8 cellular contexts compared by ENCODE assay signal in the genomic region with DNA sequence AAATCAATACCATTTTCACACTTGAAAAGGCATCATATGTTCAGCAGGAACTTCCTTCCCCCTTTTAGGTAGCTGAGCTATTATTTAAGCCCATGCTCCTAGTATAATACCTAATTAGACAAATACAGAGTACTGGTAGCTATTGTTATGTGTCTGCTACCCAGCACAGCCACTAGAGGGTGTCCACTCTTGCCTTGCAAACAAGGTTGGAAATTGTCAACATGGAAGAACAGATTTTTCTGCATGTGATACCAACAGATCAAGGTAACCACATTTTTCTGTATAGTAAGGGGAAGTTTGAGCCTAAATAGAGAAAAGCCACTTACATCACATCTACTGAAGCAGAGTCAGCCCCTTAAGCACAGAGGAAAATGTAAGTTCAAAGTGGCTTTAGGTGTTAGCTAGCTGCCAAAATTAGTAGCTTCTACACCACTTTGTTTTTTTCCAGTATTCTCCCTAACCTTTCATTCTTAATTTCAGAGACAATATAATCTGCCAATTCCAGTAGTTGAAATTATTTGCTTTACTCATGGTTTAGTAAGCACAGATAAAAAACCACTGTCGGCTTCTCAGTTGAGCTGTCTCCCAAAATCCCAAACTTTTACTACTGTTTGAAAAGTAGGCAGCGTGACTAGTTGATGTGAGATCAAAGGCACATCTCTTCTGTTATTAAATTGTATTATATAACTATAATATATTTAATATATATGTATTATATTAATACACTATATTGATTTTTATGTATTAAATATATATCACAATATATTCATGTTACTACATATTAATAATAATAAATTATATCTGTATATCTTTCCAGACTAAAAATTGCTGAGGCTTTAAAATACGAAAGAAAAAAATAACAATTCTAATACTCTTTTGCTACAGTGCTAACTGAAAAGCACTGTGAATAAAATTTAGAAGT. TPM values are rescaled to one million over a fixed set of nuclear protein-coding genes. Genes with fewer than 3 reads are reported as not detected.
DNase-seq lines count a peak whose midpoint lies in the region; ATAC-seq, FAIRE-seq and TF ChIP-seq lines count a peak whose summit lies in the region.

No MANE protein-coding gene starts in this region.

- peak; percentile 58 for FAIRE-seq in A204.1 (lab: Jason Lieb, UNC)

- CTCF ChIA-PET in HEK293T (lab: Yijun Ruan, JAX), result interaction anchor here (0.5 to 1.7 kb wide), 26 partner anchors 9 to 422 kb away, joined by 3 to 22 read pairs (median 4); no protein-coding TSS in a partner anchor
- CTCF ChIA-PET in T-cell (lab: Charles Lee), result interaction anchor here (0.5 to 2.4 kb wide), 19 partner anchors 10 to 646 kb away, joined by 3 to 28 read pairs (median 3); no protein-coding TSS in a partner anchor

- H3K4me3 Mint-ChIP-seq in T-cell, result no peak overlapping the region

- H3K27ac Mint-ChIP-seq in T-cell, result no peak overlapping the region

- DNase-seq in GM12864 (ENCODE audit: low read depth) (peak; percentile 50), HEK293T (ENCODE audit: extremely low spot score) (peak; percentile 65), T-cell (peak in 29 of 34 experiments; percentile 6 to 47 (median 26)), caudate nucleus (lab: John Stamatoyannopoulos, UW) (peak in 35 of 61 donors; percentile 0 to 64 (median 18)), left colon (peak; percentile 29 to 56)
- DNase-seq in stimulated activated CD8-positive, alpha-beta memory T cell treated with anti-CD3 and anti-CD28 coated beads, Interleukin-12 subunit alpha, Interleukin-12 subunit beta, amount 100 ng/mL, for 1 hour (ENCODE audit: low read depth), result peak; percentile 5

- H3K36me3 ChIP-seq in Loucy (ENCODE audit: insufficient read depth, low read length), result no peaks in the 10 kb centered on the region

- H3K27ac ChIP-seq in caudate nucleus (ENCODE audit: low read depth, low read length), result no peak overlapping the region

- no peaks in the 10 kb centered on the region for H3K9me2 ChIP-seq in Loucy (replicated peaks; ENCODE audit: low read depth, low read length)

- no peaks in the 10 kb centered on the region for H3K4me1 ChIP-seq in Loucy (ENCODE audit: insufficient read depth, low read length, poor library complexity, severe bottlenecking)

- H3K4me3 ChIP-seq in GM12864 (ENCODE audit: low read depth, low read length) (no peak overlapping the region), Loucy (ENCODE audit: low read length, poor library complexity, severe bottlenecking) (no peak overlapping the region)

- no peaks in the 10 kb centered on the region for H3K79me2 ChIP-seq in Loucy (ENCODE audit: insufficient read depth, low read length)

- H3K4me1 Mint-ChIP-seq in T-cell, result no peaks in the 10 kb centered on the region

- POLR2A ChIA-PET in HEK293T (lab: Yijun Ruan, JAX) (interaction anchor here (2.0 kb wide), 1 partner anchor 98 kb away, joined by 7 read pairs; the partner anchor contains the start of gene TMEM184C), T-cell (lab: Charles Lee) (no interaction called here)

- H3K9ac ChIP-seq in Loucy (ENCODE audit: low read depth, low read length, poor library complexity, severe bottlenecking), result no peak overlapping the region

- ATAC-seq in T-cell (replicated peaks in 1 of 4), result peak in 1 of 4 experiments; percentile 64
- peak; percentile 62 for ATAC-seq in left colon

- no peaks in the 10 kb centered on the region for H4K20me1 ChIP-seq in Loucy (ENCODE audit: insufficient read depth, low read length, poor library complexity, severe bottlenecking)

- TF ChIP-seq CTCF in GM12864 (IDR thresholded peaks at IDR 0.05; ENCODE audit: low read depth, low read length, missing control alignments) (peak; percentile 95), Loucy (conservative IDR thresholded peaks at IDR 0.05; ENCODE audit: low read length) (peak; percentile 99)

- H3K36me3 Mint-ChIP-seq in T-cell, result no peaks in the 10 kb centered on the region

- H3K27me3 ChIP-seq in Loucy (ENCODE audit: insufficient read depth, low read length, poor library complexity, severe bottlenecking), result no peaks in the 10 kb centered on the region

- H3F3A ChIP-seq in Loucy (ENCODE audit: low read depth), result no peaks in the 10 kb centered on the region

- H3K27me3 Mint-ChIP-seq in T-cell, result peaks cover 7 to 24% of the 10 kb centered on the region in 2 donors

- no peaks in the 10 kb centered on the region for H3K9me3 ChIP-seq in Loucy (ENCODE audit: insufficient read depth, low read depth, low read length)

- H2AFZ ChIP-seq in Loucy (ENCODE audit: low read length), result peak overlapping the region; percentile 42; the same call in 1 of the 2 replicates

- no peaks in the 10 kb centered on the region for H3K9me3 Mint-ChIP-seq in T-cell

- intact Hi-C loops in left colon (cut with DNase I, micrococcal nuclease), result no loop called here

- H3K4me2 ChIP-seq in Loucy (ENCODE audit: low read depth, low read length, poor library complexity, severe bottlenecking), result no peak overlapping the region

TF ChIP-seq in HEK293T, 16 proteins besides CTCF, POLR2A, EP300 and RAD21:
- TF ChIP-seq FOXM1 (IDR thresholded peaks at IDR 0.05; ENCODE audit: borderline replicate concordance) (no peak), PKNOX1 (IDR thresholded peaks at IDR 0.05) (no peak), SUZ12 (IDR thresholded peaks at IDR 0.05) (no peak), ARNT (IDR thresholded peaks at IDR 0.05) (no peak), ZNF384 (IDR thresholded peaks at IDR 0.05) (no peak), TARDBP (IDR thresholded peaks at IDR 0.05) (no peak), LEF1 (IDR thresholded peaks at IDR 0.05; ENCODE audit: borderline replicate concordance) (no peak), NFRKB (IDR thresholded peaks at IDR 0.05) (no peak), HDGF (IDR thresholded peaks at IDR 0.05; ENCODE audit: borderline replicate concordance) (no peak), L3MBTL2 (conservative IDR thresholded peaks at IDR 0.05) (no peak), FOXK2 (IDR thresholded peaks at IDR 0.05) (no peak), FOXA1 (IDR thresholded peaks at IDR 0.05) (no peak), BHLHE40 (IDR thresholded peaks at IDR 0.05; ENCODE audit: borderline replicate concordance) (no peak), CTBP1 (IDR thresholded peaks at IDR 0.05; ENCODE audit: borderline replicate concordance) (no peak), ELF4 (IDR thresholded peaks at IDR 0.05) (no peak)

RNA-seq across cellular contexts. Expression of gene EDNRA, which starts 38.2 kb away (rescaled TPM):
- total RNA-seq in T-cell (under 1 TPM in 2 of 5 donors, not detected in 3; 0.06 to 0.29 TPM), left colon (1 to 10 TPM in 1 of 2 donors, under 1 TPM in 1; 0.55 to 1.3 TPM)

Comparison
In these comparisons a context has a peak if more than half of its experiments do, and no peak if none do; other contexts are left out.
1. DNase-seq: peak in every context shown above with its lines; median percentile 65 in HEK293T; 50 in GM12864; 42 in left colon; 26 in T-cell; 18 in caudate nucleus; 5 in stimulated activated CD8-positive, alpha-beta memory T cell treated with anti-CD3 and anti-CD28 coated beads, Interleukin-12 subunit alpha, Interleukin-12 subunit beta, amount 100 ng/mL, for 1 hour.